Comparison of ENCODE assay signal across 8 cellular contexts in the genomic region with DNA sequence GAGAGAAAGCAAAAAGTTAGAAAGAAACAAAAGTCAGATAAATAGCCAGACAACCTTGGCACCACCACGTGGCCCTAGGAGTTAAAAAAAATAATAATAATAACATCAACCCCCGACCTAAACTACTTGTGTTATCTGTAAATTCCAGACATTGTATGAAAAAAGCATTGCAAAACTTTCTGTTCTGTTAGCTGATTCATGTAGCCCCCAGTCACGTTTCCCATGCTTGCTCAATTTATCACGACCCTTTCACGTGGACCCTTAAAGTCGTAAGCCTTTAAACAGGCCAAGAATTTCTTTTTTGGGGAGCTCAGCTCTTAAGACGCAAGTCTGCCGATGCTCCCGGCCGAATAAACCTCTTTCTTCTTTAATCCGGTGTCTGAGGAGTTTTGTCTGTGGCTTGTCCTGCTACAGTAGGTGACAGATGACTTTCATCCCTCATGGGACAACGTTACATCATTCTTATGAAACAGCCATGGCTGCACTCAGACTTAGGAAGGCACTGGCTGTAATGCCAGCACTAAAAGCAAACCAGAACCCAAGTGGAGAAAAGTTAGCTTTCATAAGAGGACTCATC. TPM values are rescaled to one million over a fixed set of nuclear protein-coding genes. Genes with fewer than 3 reads are reported as not detected.
A peak's percentile ranks its signal among the peaks of the same experiment; 100 is the strongest.
DNase-seq lines count a peak whose midpoint lies in the region; ATAC-seq and TF ChIP-seq lines count a peak whose summit lies in the region.

No MANE protein-coding gene starts in this region.

- H3K4me3 ChIP-seq in dorsolateral prefrontal cortex, result peak overlapping the region; percentile 60 to 100 (median 98)
- H3K4me3 ChIP-seq in mucosa of descending colon, result peak overlapping the region; percentile 96

- H3K9me3 ChIP-seq in mucosa of descending colon, result no peaks in the 10 kb centered on the region

- ATAC-seq in GM18861 (IDR thresholded peaks at IDR 0.05; ENCODE audit: unreplicated experiment), result peak; percentile 25
- ATAC-seq in HG03039 (IDR thresholded peaks at IDR 0.05; ENCODE audit: unreplicated experiment), result peak; percentile 23
- ATAC-seq in mucosa of descending colon, result peak; percentile 41

- TF ChIP-seq CTCF in 22Rv1 (IDR thresholded peaks at IDR 0.05), result no peak
- no peak for TF ChIP-seq CTCF in dorsolateral prefrontal cortex (IDR thresholded peaks at IDR 0.05 in 54 of 56, conservative IDR thresholded peaks at IDR 0.05 in 2 of 56; ENCODE audit: low read depth in 1 of 56, partially characterized antibody in 56 of 56)
- no peak for TF ChIP-seq CTCF in mucosa of descending colon (IDR thresholded peaks at IDR 0.05)

- peak overlapping the region; percentile 87 for H3K27ac ChIP-seq in 22Rv1
- peak overlapping the region; percentile 1 to 96 (median 84) for H3K27ac ChIP-seq in dorsolateral prefrontal cortex

- intact Hi-C loops in dorsolateral prefrontal cortex (cut with DNase I), result loop anchor here in 1 of 2 donors (1.0 kb wide), 1 partner anchor 12 kb away; no protein-coding TSS in a partner anchor
- intact Hi-C loops in mucosa of descending colon (cut with DNase I, micrococcal nuclease), result no loop called here

- no peaks in the 10 kb centered on the region for H3K27me3 ChIP-seq in dorsolateral prefrontal cortex

- no peaks in the 10 kb centered on the region for H3K36me3 ChIP-seq in mucosa of descending colon (ENCODE audit: low read depth)

- peak; percentile 65 for DNase-seq in RKO (ENCODE audit: low spot score)
- DNase-seq in dorsolateral prefrontal cortex, result no peak
- DNase-seq in mucosa of descending colon, result no peak
- no peak for DNase-seq in mucosa of gallbladder (ENCODE audit: low spot score)
- DNase-seq in stimulated activated CD4-positive, alpha-beta T cell treated with anti-CD3 and anti-CD28 coated beads, Interleukin-15, amount 100 ng/mL, for 24 hours, result no peak

- H3K4me1 ChIP-seq in mucosa of descending colon (ENCODE audit: low read depth), result peaks cover 49% of the 10 kb centered on the region

RNA-seq across cellular contexts. Expression of a gene that starts 0.5 kb away (rescaled TPM):
- total RNA-seq in dorsolateral prefrontal cortex (10 to 100 TPM; 22.8 to 47.3 (median 34.4) TPM), mucosa of descending colon (10 to 100 TPM; 22.4 to 34.7 (median 26.0) TPM), mucosa of gallbladder (29.0 TPM)

RNA-seq across cellular contexts. Expression of a gene that starts 0.6 kb away (rescaled TPM):
- 10 to 100 TPM; 24.4 to 65.0 (median 40.3) TPM for total RNA-seq in dorsolateral prefrontal cortex
- total RNA-seq in mucosa of descending colon, result 10 to 100 TPM; 14.0 to 21.7 (median 17.1) TPM
- total RNA-seq in mucosa of gallbladder, result 22.8 TPM
